7 cellular contexts compared by ENCODE assay signal in genomic region chr12:6340745-6341438, GRCh38. TPM values are rescaled to one million over a fixed set of nuclear protein-coding genes. Genes with fewer than 3 reads are reported as not detected.
DNase-seq lines count a peak whose midpoint lies in the region; ATAC-seq and TF ChIP-seq lines count a peak whose summit lies in the region.
"Had no signal": no experiment of that assay in that cellular context is flagged by ENCODE, and none has a peak within 500 bp of the region (broad histone marks: within the 10 kb centered on the region; RNA-seq: fewer than 3 reads in every experiment).

No MANE protein-coding gene starts in this region.

- H3K4me3 ChIP-seq in DND-41 (ENCODE audit: low read depth in 1 of 2, low read length in 2 of 2): peak overlapping the region; percentile 57 to 72
- H3K4me3 ChIP-seq in adrenal gland: peak overlapping the region; percentile 81 to 99 (median 94)
- peak overlapping the region; percentile 91 for H3K4me3 ChIP-seq in mononuclear cell (ENCODE audit: low read length)

- peaks cover 65% of the 10 kb centered on the region for H3K79me2 ChIP-seq in DND-41 (ENCODE audit: insufficient read depth, low read length)

- peak overlapping the region; percentile 88 for H3K4me2 ChIP-seq in DND-41 (ENCODE audit: insufficient read depth, low read length)

- TF ChIP-seq POLR2A in adrenal gland (IDR thresholded peaks at IDR 0.05): no peak

- H3K9ac ChIP-seq in DND-41 (ENCODE audit: low read depth, low read length): peak overlapping the region; percentile 83

- H3K36me3 ChIP-seq in DND-41 (ENCODE audit: insufficient read depth, low read length) (peaks cover 19% of the 10 kb centered on the region), adrenal gland (replicated peaks in 1 of 2) (no peaks in the 10 kb centered on the region)

- DNase-seq in DND-41 (no peak), adrenal gland (peak in 2 of 7 donors; percentile 31 to 48), DMS153 treated with DMSO at 0.1 percent for 48 hours (lab: John Stamatoyannopoulos, UW; ENCODE audit: unreplicated experiment) (no peak)
- no peak for DNase-seq in stimulated activated CD4-positive, alpha-beta T cell treated with anti-CD3 and anti-CD28 coated beads, Interleukin-4, amount 100 ng/mL, for 24 hours
- DNase-seq in activated CD8-positive, alpha-beta memory T cell treated with anti-CD3 and anti-CD28 coated beads, Interleukin-2, amount 50 U/mL, for 4 hours: no peak
- DNase-seq: RPMI8226 had no signal

- H3K27ac ChIP-seq in DND-41 (ENCODE audit: low read length) (peak overlapping the region; percentile 98), adrenal gland (peak overlapping the region; percentile 93 to 98 (median 97))

- H3K4me1 ChIP-seq in DND-41 (ENCODE audit: insufficient read depth, low read length) (peaks cover 61% of the 10 kb centered on the region), adrenal gland (replicated peaks in 1 of 2) (peaks cover 53 to 67% of the 10 kb centered on the region in 2 donors), mononuclear cell (ENCODE audit: insufficient read depth, low read length) (peaks cover 74% of the 10 kb centered on the region)

- intact Hi-C loops in adrenal gland (cut with DNase I): no loop called here

- WGBS in adrenal gland, 4 donors: 1 to 2% (median 2%) methylated on average over 15 of the region's 15 CpGs

- peak overlapping the region; percentile 87 for H2AFZ ChIP-seq in DND-41 (ENCODE audit: low read depth, low read length)

- no peak for TF ChIP-seq CTCF in DND-41 (IDR thresholded peaks at IDR 0.05; ENCODE audit: borderline replicate concordance, extremely low read depth, low read length, poor library complexity, severe bottlenecking)
- TF ChIP-seq CTCF in adrenal gland (IDR thresholded peaks at IDR 0.05): no peak

- H4K20me1 ChIP-seq in DND-41 (ENCODE audit: insufficient read depth, low read length): peaks cover 6% of the 10 kb centered on the region; the same call in 1 of the 2 replicates

- ATAC-seq in DND-41 (ENCODE audit: insufficient read depth, low read depth): no peak

- H3K9me3 ChIP-seq in DND-41 (ENCODE audit: insufficient read depth, low read length, severe bottlenecking): no peaks in the 10 kb centered on the region
- H3K9me3 ChIP-seq in adrenal gland (replicated peaks in 1 of 3): no peaks in the 10 kb centered on the region
- H3K9me3 ChIP-seq in mononuclear cell (ENCODE audit: low read depth, low read length): no peaks in the 10 kb centered on the region

- H3K27me3 ChIP-seq in DND-41 (ENCODE audit: insufficient read depth, low read length, poor library complexity) (no peaks in the 10 kb centered on the region), adrenal gland (no peaks in the 10 kb centered on the region), mononuclear cell (ENCODE audit: insufficient read depth, low read length) (no peaks in the 10 kb centered on the region)

RNA-seq across cellular contexts. Expression of gene TNFRSF1A, which starts 1.0 kb away (rescaled TPM):
- total RNA-seq in adrenal gland (100 to 1,000 TPM; 181 to 386 (median 262) TPM), mononuclear cell (75.2 TPM)
- 100 to 1,000 TPM in 2 of 3 donors, 10 to 100 TPM in 1; 91.8 to 167 (median 160) TPM for polyA plus RNA-seq in adrenal gland

RNA-seq across cellular contexts. Expression of gene PLEKHG6, which starts 30.4 kb away (rescaled TPM):
- total RNA-seq in adrenal gland: 1 to 10 TPM in 2 of 8 donors, under 1 TPM in 5, not detected in 1; 0.23 to 1.9 (median 0.51) TPM
- 1 to 10 TPM in 1 of 3 donors, under 1 TPM in 1, not detected in 1; 0.32 to 5.8 TPM for polyA plus RNA-seq in adrenal gland
- not detected for total RNA-seq in mononuclear cell

RNA-seq across cellular contexts. Expression of gene SCNN1A, which starts 34.5 kb away (rescaled TPM):
- total RNA-seq in adrenal gland (10 to 100 TPM in 7 of 8 donors, 1 to 10 TPM in 1; 7.6 to 38.0 (median 17.3) TPM), mononuclear cell (1.2 TPM)
- polyA plus RNA-seq in adrenal gland: 1 to 10 TPM; 4.3 to 5.3 (median 5.1) TPM

RNA-seq across cellular contexts. Expression of gene LTBR, which starts 43.1 kb away (rescaled TPM):
- total RNA-seq in adrenal gland (100 to 1,000 TPM; 108 to 295 (median 174) TPM), mononuclear cell (29.8 TPM)
- polyA plus RNA-seq in adrenal gland: 100 to 1,000 TPM in 2 of 3 donors, 10 to 100 TPM in 1; 71.0 to 165 (median 119) TPM
